Comparison of ENCODE assay signal across 9 cellular contexts in genomic region chr1:44239337-44239960, GRCh38. TPM values are rescaled to one million over a fixed set of nuclear protein-coding genes. Genes with fewer than 3 reads are reported as not detected.
A peak's percentile ranks its signal among the peaks of the same experiment; 100 is the strongest.
DNase-seq lines count a peak whose midpoint lies in the region; ATAC-seq and TF ChIP-seq lines count a peak whose summit lies in the region.
"Had no signal": no experiment of that assay in that cellular context is flagged by ENCODE, and none has a peak within 500 bp of the region (broad histone marks: within the 10 kb centered on the region; RNA-seq: fewer than 3 reads in every experiment).

No MANE protein-coding gene starts in this region.

- no peaks in the 10 kb centered on the region for H3F3A ChIP-seq in GM23338 (replicated peaks; ENCODE audit: low read depth)

- H3K4me2 ChIP-seq in GM23338, result 0 out of 2 replicates have a peak overlapping the region, but pooled peaks have one; percentile 26
- H3K4me2 ChIP-seq: KMS-11 had no signal

- H3K4me1 Mint-ChIP-seq in GM23338 (peaks cover 29% of the 10 kb centered on the region), natural killer cell (peaks cover 9 to 16% of the 10 kb centered on the region in 2 donors)
- peaks cover 11% of the 10 kb centered on the region for H3K4me1 Mint-ChIP-seq in activated naive CD8-positive, alpha-beta T cell treated with anti-CD3 and anti-CD28 coated beads for 36 hours

- H3K36me3 Mint-ChIP-seq in GM23338 (ENCODE audit: low read depth) (peaks cover 3% of the 10 kb centered on the region; the same call in 2 of the 3 replicates), natural killer cell (no peaks in the 10 kb centered on the region)
- peaks cover 2% of the 10 kb centered on the region for H3K36me3 Mint-ChIP-seq in activated naive CD8-positive, alpha-beta T cell treated with anti-CD3 and anti-CD28 coated beads for 36 hours

- no peaks in the 10 kb centered on the region for H3K36me3 ChIP-seq in GM23338 (ENCODE audit: insufficient read depth)
- no peaks in the 10 kb centered on the region for H3K36me3 ChIP-seq in cardiac muscle cell
- H3K36me3 ChIP-seq in gastrocnemius medialis, result no peaks in the 10 kb centered on the region

- no peak overlapping the region for H3K4me3 Mint-ChIP-seq in GM23338
- no peak overlapping the region for H3K4me3 Mint-ChIP-seq in natural killer cell
- no peak overlapping the region for H3K4me3 Mint-ChIP-seq in activated naive CD8-positive, alpha-beta T cell treated with anti-CD3 and anti-CD28 coated beads for 36 hours

- H2AFZ ChIP-seq in GM23338, result no peak overlapping the region

- peaks cover 6% of the 10 kb centered on the region for H3K27me3 Mint-ChIP-seq in GM23338 (ENCODE audit: insufficient read depth, low read depth, poor library complexity)
- H3K27me3 Mint-ChIP-seq in natural killer cell (ENCODE audit: low read depth in 2 of 2), result no peaks in the 10 kb centered on the region
- H3K27me3 Mint-ChIP-seq in activated naive CD8-positive, alpha-beta T cell treated with anti-CD3 and anti-CD28 coated beads for 36 hours, result no peaks in the 10 kb centered on the region

- H3K27me3 ChIP-seq in GM23338 (ENCODE audit: insufficient read depth) (no peaks in the 10 kb centered on the region), cardiac muscle cell (no peaks in the 10 kb centered on the region), gastrocnemius medialis (no peaks in the 10 kb centered on the region)

- H3K27ac Mint-ChIP-seq in GM23338 (no peak overlapping the region; the same call in 1 of the 2 replicates), natural killer cell (peak overlapping the region in 1 of 2 donors; percentile 51)
- no peak overlapping the region for H3K27ac Mint-ChIP-seq in activated naive CD8-positive, alpha-beta T cell treated with anti-CD3 and anti-CD28 coated beads for 36 hours

- H3K4me1 ChIP-seq in GM23338 (ENCODE audit: insufficient read depth) (peaks cover 9% of the 10 kb centered on the region; the same call in 1 of the 2 replicates), cardiac muscle cell (ENCODE audit: low read depth) (peaks cover 58% of the 10 kb centered on the region), gastrocnemius medialis (peaks cover 9 to 18% of the 10 kb centered on the region in 2 donors)

- H3K27ac ChIP-seq in GM23338 (ENCODE audit: low read depth), result peak overlapping the region; percentile 69; the same call in 1 of the 2 replicates
- H3K27ac ChIP-seq in cardiac muscle cell, result peak overlapping the region; percentile 85
- H3K27ac ChIP-seq in gastrocnemius medialis, result peak overlapping the region; percentile 58 to 84 (median 62)
- H3K27ac ChIP-seq: KMS-11 had no signal

- H3K9me2 ChIP-seq in GM23338 (ENCODE audit: insufficient read depth), result no peaks in the 10 kb centered on the region

- 0 out of 2 replicates have a peak, but pooled peaks cover 2% of the 10 kb centered on the region for H4K20me1 ChIP-seq in GM23338 (replicated peaks; ENCODE audit: insufficient read depth)

- intact Hi-C loops in gastrocnemius medialis (cut with DNase I; ENCODE audit: low total_unique reads) (no loop called here), natural killer cell (cut with micrococcal nuclease) (no loop called here)

- TF ChIP-seq CTCF in GM23338 (conservative IDR thresholded peaks at IDR 0.05; ENCODE audit: low read depth in 2 of 2), result peak; percentile 41 to 51
- TF ChIP-seq CTCF in cardiac muscle cell (IDR thresholded peaks at IDR 0.05; ENCODE audit: low read depth, low read length), result peak; percentile 33
- no peak for TF ChIP-seq CTCF in gastrocnemius medialis (IDR thresholded peaks at IDR 0.05 in 4 of 5, conservative IDR thresholded peaks at IDR 0.05 in 1 of 5)
- no peak for TF ChIP-seq CTCF in natural killer cell (IDR thresholded peaks at IDR 0.05)

- H3K9me3 Mint-ChIP-seq in GM23338, result no peaks in the 10 kb centered on the region
- H3K9me3 Mint-ChIP-seq in natural killer cell, result no peaks in the 10 kb centered on the region
- H3K9me3 Mint-ChIP-seq in activated naive CD8-positive, alpha-beta T cell treated with anti-CD3 and anti-CD28 coated beads for 36 hours, result no peaks in the 10 kb centered on the region

- H3K4me3 ChIP-seq in GM23338 (no peak overlapping the region), cardiac muscle cell (no peak overlapping the region), gastrocnemius medialis (no peak overlapping the region)

- ATAC-seq in GM23338, result peak; percentile 27
- peak; percentile 36 for ATAC-seq in SK-N-SH treated with all-trans-retinoic acid at 6 μM for 48 hours
- ATAC-seq in gastrocnemius medialis, result peak; percentile 21 to 28
- no peak for ATAC-seq in natural killer cell
- no peak for ATAC-seq in HG03432 (IDR thresholded peaks at IDR 0.05; ENCODE audit: unreplicated experiment)

- TF ChIP-seq POLR2A in gastrocnemius medialis (IDR thresholded peaks at IDR 0.05), result no peak

- DNase-seq in GM23338 (ENCODE audit: low spot score) (peak; percentile 61), cardiac muscle cell (ENCODE audit: low read depth in 1 of 2, low spot score in 1 of 2) (peak; percentile 46 to 71), gastrocnemius medialis (no peak), AML-193 (lab: John Stamatoyannopoulos, UW) (no peak), natural killer cell (no peak)
- DNase-seq in activated naive CD8-positive, alpha-beta T cell treated with anti-CD3 and anti-CD28 coated beads for 36 hours, result no peak

- no peaks in the 10 kb centered on the region for H3K79me2 ChIP-seq in GM23338 (replicated peaks; ENCODE audit: insufficient read depth)

- H3K9me3 ChIP-seq in cardiac muscle cell (ENCODE audit: low read depth) (no peaks in the 10 kb centered on the region), gastrocnemius medialis (no peaks in the 10 kb centered on the region)

- in situ Hi-C loops in gastrocnemius medialis (cut with MboI; ENCODE audit: low sequenced_read_pairs in 4 of 4), result no loop called here

TF ChIP-seq in GM23338, 12 proteins besides CTCF, POLR2A, EP300 and RAD21 (continues in another document):
- TF ChIP-seq POLR2AphosphoS5 (IDR thresholded peaks at IDR 0.05; ENCODE audit: low read depth) (no peak), ZNF114 (CRISPR knock-in tag; IDR thresholded peaks at IDR 0.05) (no peak), ETS1 (IDR thresholded peaks at IDR 0.05) (no peak)

TF ChIP-seq in SK-N-SH treated with all-trans-retinoic acid at 6 μM for 48 hours, 23 proteins besides CTCF, POLR2A, EP300 and RAD21:
- no peak for TF ChIP-seq ZFP3 (CRISPR knock-in tag; IDR thresholded peaks at IDR 0.05)
- TF ChIP-seq RARB (CRISPR knock-in tag; IDR thresholded peaks at IDR 0.05), result no peak
- no peak for TF ChIP-seq TOX (CRISPR knock-in tag; IDR thresholded peaks at IDR 0.05; ENCODE audit: borderline replicate concordance)
- no peak for TF ChIP-seq GLIS3 (CRISPR knock-in tag; IDR thresholded peaks at IDR 0.05)
- no peak for TF ChIP-seq ESRRG (CRISPR knock-in tag; IDR thresholded peaks at IDR 0.05)
- TF ChIP-seq OSR1 (CRISPR knock-in tag; IDR thresholded peaks at IDR 0.05), result no peak
- no peak for TF ChIP-seq PATZ1 (CRISPR knock-in tag; IDR thresholded peaks at IDR 0.05; ENCODE audit: borderline replicate concordance)
- TF ChIP-seq PPARA (CRISPR knock-in tag; IDR thresholded peaks at IDR 0.05; ENCODE audit: borderline replicate concordance), result no peak
- TF ChIP-seq SNAI2 (CRISPR knock-in tag; IDR thresholded peaks at IDR 0.05), result no peak
- no peak for TF ChIP-seq BACH2 (CRISPR knock-in tag; IDR thresholded peaks at IDR 0.05; ENCODE audit: borderline replicate concordance)
- no peak for TF ChIP-seq ZC3H10 (CRISPR knock-in tag; IDR thresholded peaks at IDR 0.05)
- TF ChIP-seq CREB5 (CRISPR knock-in tag; IDR thresholded peaks at IDR 0.05; ENCODE audit: low read depth), result no peak
- no peak for TF ChIP-seq ISL1 (CRISPR knock-in tag; IDR thresholded peaks at IDR 0.05)
- no peak for TF ChIP-seq ZNF565 (CRISPR knock-in tag; conservative IDR thresholded peaks at IDR 0.05; ENCODE audit: low read depth)
- TF ChIP-seq ARNTL (CRISPR knock-in tag; IDR thresholded peaks at IDR 0.05; ENCODE audit: borderline replicate concordance, low read depth), result no peak

RNA-seq across cellular contexts. Expression of gene DMAP1, which starts 26.2 kb away (rescaled TPM):
- total RNA-seq in GM23338 (2014; rRNA removed; shearing (Covaris generic)), result 38.8 and 40.0 TPM in 2 replicates
- 27.9 and 32.6 TPM in 2 replicates for polyA plus RNA-seq in GM23338 (2016; fragmentation: Nextera tagmentation; extraction: Ambion mirVana)
- 49.5 and 93.3 TPM in 2 replicates for total RNA-seq in cardiac muscle cell
- polyA plus RNA-seq in cardiac muscle cell, result 77.5 and 84.1 TPM in 2 replicates
- 10 to 100 TPM; 24.9 to 42.2 (median 34.9) TPM for total RNA-seq in gastrocnemius medialis
- 10 to 100 TPM; 61.1 to 73.3 (median 67.3) TPM for total RNA-seq in natural killer cell
- total RNA-seq in activated naive CD8-positive, alpha-beta T cell treated with anti-CD3 and anti-CD28 coated beads for 36 hours, result 10 to 100 TPM; 31.5 to 32.3 TPM

Comparison
In these comparisons a context has a peak if more than half of its experiments do, and no peak if none do; other contexts are left out.
1. ATAC-seq: peak in GM23338 (single experiment), SK-N-SH treated with all-trans-retinoic acid at 6 μM for 48 hours (single experiment) and gastrocnemius medialis (2 of 2); none in natural killer cell (0 of 3) and HG03432 (single experiment).
2. DNase-seq: peak in GM23338 (single experiment) and cardiac muscle cell (2 of 2); none in gastrocnemius medialis (0 of 2), AML-193 (0 of 2), natural killer cell (single experiment) and activated naive CD8-positive, alpha-beta T cell treated with anti-CD3 and anti-CD28 coated beads for 36 hours (single experiment).
3. CTCF ChIP-seq: peak in GM23338 (2 of 2) and cardiac muscle cell (single experiment); none in gastrocnemius medialis (0 of 5) and natural killer cell (single experiment).
4. Peak in every context shown above with its lines, with median percentiles within 50 percentile points of each other: H3K27ac ChIP-seq.